In genomic region chr14:77021424-77021823, GRCh38 we compare ENCODE assay signal across 7 cellular contexts. TPM values are rescaled to one million over a fixed set of nuclear protein-coding genes. Genes with fewer than 3 reads are reported as not detected.
DNase-seq lines count a peak whose midpoint lies in the region; ATAC-seq, FAIRE-seq and TF ChIP-seq lines count a peak whose summit lies in the region.
"Not testable (repeated sequence)": the region's sequence is repeated elsewhere in the genome, so short reads cannot be mapped to it uniquely, and the experiment has no call there.

No MANE protein-coding gene starts in this region.

- H4K91ac ChIP-seq in H1 (replicated peaks; ENCODE audit: insufficient read length, low read length) = not testable (repeated sequence)

- not testable (repeated sequence) for DNase-seq in MM.1S; WTC11 (ENCODE audit: low spot score); activated T-helper 1 cell treated with anti-CD3 and anti-CD28 coated beads, Interleukin-12 subunit alpha, Interleukin-12 subunit beta, Interleukin-2, Interleukin-4 antibody, amounts not matched to agents 30 ng/mL and 10 ng/mL and 1 ng/mL, durations not matched to agents 14 hours and 24 hours and 36 hours (ENCODE audit: low spot score); H1 (ENCODE audit: low read depth in 1 of 2, low spot score in 2 of 2); neural crest cell (ENCODE audit: low read depth, low spot score)

- not testable (repeated sequence) for TF ChIP-seq CTCF in MM.1S (IDR thresholded peaks at IDR 0.05; ENCODE audit: low read length); WTC11 (IDR thresholded peaks at IDR 0.05); H1 (IDR thresholded peaks at IDR 0.05; ENCODE audit: control extremely low read depth in 1 of 3, insufficient read depth in 1 of 3, low read depth in 1 of 3, low read length in 3 of 3); neural crest cell (conservative IDR thresholded peaks at IDR 0.05)

- not testable (repeated sequence) for H3K14ac ChIP-seq in H1 (ENCODE audit: insufficient read length)

- H2BK12ac ChIP-seq in H1 (ENCODE audit: low read depth, low read length) = not testable (repeated sequence)

- H3K4ac ChIP-seq in H1 (replicated peaks; ENCODE audit: insufficient read length, low read depth, low read length) = not testable (repeated sequence)

- H3K79me1 ChIP-seq in H1 (ENCODE audit: low read depth, low read length) = not testable (repeated sequence)

- H3K27me3 Mint-ChIP-seq in WTC11 (ENCODE audit: low read depth); activated T-helper 1 cell treated with anti-CD3 and anti-CD28 coated beads, Interleukin-12 subunit alpha, Interleukin-12 subunit beta, Interleukin-2, Interleukin-4 antibody, amounts not matched to agents 30 ng/mL and 10 ng/mL and 1 ng/mL, durations not matched to agents 14 hours and 24 hours and 36 hours (ENCODE audit: insufficient read depth); neural crest cell (ENCODE audit: low read depth): not testable (repeated sequence)

- peaks cover 41 to 64% (median 55%) of the 10 kb centered on the region in 10 experiments for H3K4me1 ChIP-seq in BLaER1 treated with 17β-estradiol and CSF1 and Interleukin-3, amounts not matched to agents 10 nM and 100 nM
- peaks cover 29% of the 10 kb centered on the region for H3K4me1 ChIP-seq in MM.1S (ENCODE audit: low read length)
- H3K4me1 ChIP-seq in H1 (replicated peaks in 1 of 4; ENCODE audit: control insufficient read depth in 3 of 4, insufficient read depth in 4 of 4, low read length in 3 of 4) = peaks cover 12 to 24% (median 17%) of the 10 kb centered on the region in 4 experiments
- H3K4me1 ChIP-seq in skeletal muscle tissue (ENCODE audit: control insufficient read depth in 3 of 3, insufficient read depth in 3 of 3, low read length in 3 of 3) = peaks cover 36 to 47% (median 42%) of the 10 kb centered on the region in 3 donors

- H2AK5ac ChIP-seq in H1 (ENCODE audit: low read depth, low read length) = 0 out of 2 replicates have a peak overlapping the region, but pooled peaks have one; percentile 17

- H3K9me3 ChIP-seq in BLaER1 treated with 17β-estradiol and CSF1 and Interleukin-3, amounts not matched to agents 10 nM and 100 nM (replicated peaks in 1 of 11); MM.1S (replicated peaks; ENCODE audit: insufficient read depth, low read length); H1 (ENCODE audit: insufficient read depth in 2 of 2, low read depth in 1 of 2, low read length in 1 of 2); skeletal muscle tissue (ENCODE audit: control insufficient read depth in 3 of 3, low read length in 3 of 3): not testable (repeated sequence)

- H4K5ac ChIP-seq in H1 (ENCODE audit: insufficient read length, low read depth, low read length) = not testable (repeated sequence)

- POLR2A ChIA-PET in WTC11 (lab: Charles Lee) (interaction anchor here (1.2 kb wide), 1 partner anchor 19 kb away, joined by 6 read pairs; no protein-coding TSS in a partner anchor), H1 (lab: Charles Lee; ENCODE audit: partially characterized antibody) (interaction anchor here (1.4 to 10.9 kb wide), 5 partner anchors 8 to 24 kb away, joined by 6 to 92 read pairs (median 12); no protein-coding TSS in a partner anchor)

- not testable (repeated sequence) for H3K23me2 ChIP-seq in H1 (ENCODE audit: low read depth, low read length)

- not testable (repeated sequence) for H3K9me2 ChIP-seq in MM.1S (replicated peaks; ENCODE audit: insufficient read depth, low read length)

- not testable (repeated sequence) for H3K27me3 ChIP-seq in BLaER1 treated with 17β-estradiol and CSF1 and Interleukin-3, amounts not matched to agents 10 nM and 100 nM; MM.1S (replicated peaks; ENCODE audit: insufficient read depth, low read length); H1 (replicated peaks in 1 of 4; ENCODE audit: control insufficient read depth in 3 of 4, extremely low read depth in 1 of 4, insufficient read depth in 3 of 4, low read length in 3 of 4); skeletal muscle tissue (ENCODE audit: control insufficient read depth in 3 of 3, insufficient read depth in 3 of 3, low read length in 3 of 3)

- CTCF ChIA-PET in WTC11 (lab: Charles Lee) = interaction anchor here (1.2 to 6.1 kb wide), 4 partner anchors 12 to 108 kb away, joined by 3 to 45 read pairs (median 4); no protein-coding TSS in a partner anchor
- CTCF ChIA-PET in H1 (lab: Charles Lee; ENCODE audit: partially characterized antibody) = interaction anchor here (0.9 to 25.2 kb wide), 8 partner anchors 12 to 153 kb away, joined by 3 to 280 read pairs (median 4); no protein-coding TSS in a partner anchor

- not testable (repeated sequence) for TF ChIP-seq RAD21 in H1 (IDR thresholded peaks at IDR 0.05 in 1 of 2, conservative IDR thresholded peaks at IDR 0.05 in 1 of 2; ENCODE audit: low read depth in 2 of 2, low read length in 2 of 2)

- not testable (repeated sequence) for H2BK20ac ChIP-seq in H1 (ENCODE audit: low read length)

- H3K9me3 Mint-ChIP-seq in WTC11; activated T-helper 1 cell treated with anti-CD3 and anti-CD28 coated beads, Interleukin-12 subunit alpha, Interleukin-12 subunit beta, Interleukin-2, Interleukin-4 antibody, amounts not matched to agents 30 ng/mL and 10 ng/mL and 1 ng/mL, durations not matched to agents 14 hours and 24 hours and 36 hours; neural crest cell: not testable (repeated sequence)

- not testable (repeated sequence) for H3K4me3 ChIP-seq in BLaER1 treated with 17β-estradiol and CSF1 and Interleukin-3, amounts not matched to agents 10 nM and 100 nM; MM.1S (ENCODE audit: low read length); H1 (ENCODE audit: extremely low read depth in 1 of 4, insufficient read depth in 2 of 4, low read depth in 3 of 4, low read length in 4 of 4); skeletal muscle tissue (ENCODE audit: low read length in 3 of 3)

- FAIRE-seq in H1 (lab: Jason Lieb, UNC) = not testable (repeated sequence)

- peaks cover 0 to 39% (median 12%) of the 10 kb centered on the region in 11 experiments; a peak in 19 of 22 replicates for H3K36me3 ChIP-seq in BLaER1 treated with 17β-estradiol and CSF1 and Interleukin-3, amounts not matched to agents 10 nM and 100 nM
- not testable (repeated sequence) for H3K36me3 ChIP-seq in MM.1S (replicated peaks; ENCODE audit: insufficient read depth, low read length); skeletal muscle tissue (ENCODE audit: control insufficient read depth in 3 of 3, insufficient read depth in 3 of 3, low read length in 3 of 3)
- peaks cover 0 to 16% (median 3%) of the 10 kb centered on the region in 4 experiments; a peak in 1 of 8 replicates for H3K36me3 ChIP-seq in H1 (ENCODE audit: control insufficient read depth in 2 of 4, insufficient read depth in 4 of 4, low read length in 3 of 4)

- peaks cover 40% of the 10 kb centered on the region for H3F3A ChIP-seq in MM.1S (ENCODE audit: insufficient read depth, low read length)

- H3K4me1 Mint-ChIP-seq in WTC11 (peaks cover 30% of the 10 kb centered on the region), neural crest cell (peaks cover 36% of the 10 kb centered on the region)
- peaks cover 41% of the 10 kb centered on the region for H3K4me1 Mint-ChIP-seq in activated T-helper 1 cell treated with anti-CD3 and anti-CD28 coated beads, Interleukin-12 subunit alpha, Interleukin-12 subunit beta, Interleukin-2, Interleukin-4 antibody, amounts not matched to agents 30 ng/mL and 10 ng/mL and 1 ng/mL, durations not matched to agents 14 hours and 24 hours and 36 hours (ENCODE audit: low read depth)

- ATAC-seq in WTC11 = not testable (repeated sequence)

- H3K23ac ChIP-seq in H1 (ENCODE audit: insufficient read length) = not testable (repeated sequence)

- H3K79me2 ChIP-seq in MM.1S (ENCODE audit: low read length) (peaks cover 16% of the 10 kb centered on the region), H1 (ENCODE audit: control insufficient read depth in 1 of 2, insufficient read depth in 2 of 2, low read length in 2 of 2) (peaks cover 10 to 21% of the 10 kb centered on the region in 2 experiments)

- peak overlapping the region in 7 of 11 experiments; percentile 6 to 69 (median 33); a peak in 6 of 22 replicates for H3K27ac ChIP-seq in BLaER1 treated with 17β-estradiol and CSF1 and Interleukin-3, amounts not matched to agents 10 nM and 100 nM
- H3K27ac ChIP-seq in MM.1S (ENCODE audit: low read length) (peak overlapping the region; percentile 99), skeletal muscle tissue (ENCODE audit: low read depth, low read length) (peak overlapping the region; percentile 92)
- H3K27ac ChIP-seq in H1 (ENCODE audit: low read depth, low read length) = not testable (repeated sequence)

- H3K4me3 Mint-ChIP-seq in WTC11; activated T-helper 1 cell treated with anti-CD3 and anti-CD28 coated beads, Interleukin-12 subunit alpha, Interleukin-12 subunit beta, Interleukin-2, Interleukin-4 antibody, amounts not matched to agents 30 ng/mL and 10 ng/mL and 1 ng/mL, durations not matched to agents 14 hours and 24 hours and 36 hours: not testable (repeated sequence)
- H3K4me3 Mint-ChIP-seq in neural crest cell = peak overlapping the region; percentile 55

- H2BK15ac ChIP-seq in H1 (ENCODE audit: low read length) = not testable (repeated sequence)

- H3K56ac ChIP-seq in H1 (replicated peaks; ENCODE audit: insufficient read length, low read depth, low read length) = not testable (repeated sequence)

- not testable (repeated sequence) for H3K18ac ChIP-seq in H1 (ENCODE audit: extremely low read depth, low read length)

- not testable (repeated sequence) for H3K36me3 Mint-ChIP-seq in WTC11; activated T-helper 1 cell treated with anti-CD3 and anti-CD28 coated beads, Interleukin-12 subunit alpha, Interleukin-12 subunit beta, Interleukin-2, Interleukin-4 antibody, amounts not matched to agents 30 ng/mL and 10 ng/mL and 1 ng/mL, durations not matched to agents 14 hours and 24 hours and 36 hours (ENCODE audit: low read depth); neural crest cell (ENCODE audit: low read depth)

- WGBS in H1 (ENCODE audit: extremely low coverage in 1 of 2, insufficient coverage in 1 of 2, insufficient read length in 1 of 2, insufficient replicate concordance in 2 of 2, low coverage in 1 of 2, low lambda C conversion rate in 2 of 2, missing lambda C conversion rate in 1 of 2), 2 experiments = 97% methylated on average over 11 of the region's 11 CpGs; no CpG with 5 or more reads in 1 of the 2 experiments

- peak overlapping the region; percentile 80 to 100 (median 94) for H3K4me2 ChIP-seq in BLaER1 treated with 17β-estradiol and CSF1 and Interleukin-3, amounts not matched to agents 10 nM and 100 nM
- peak overlapping the region; percentile 91 for H3K4me2 ChIP-seq in MM.1S (ENCODE audit: low read depth, low read length)
- not testable (repeated sequence) for H3K4me2 ChIP-seq in H1 (ENCODE audit: insufficient read depth in 1 of 2, low read depth in 2 of 2, low read length in 2 of 2)

- TF ChIP-seq EP300 in H1 (IDR thresholded peaks at IDR 0.05; ENCODE audit: borderline replicate concordance in 1 of 2, low read depth in 2 of 2, low read length in 2 of 2) = not testable (repeated sequence)

- H4K20me1 ChIP-seq in BLaER1 treated with 17β-estradiol and CSF1 and Interleukin-3, amounts not matched to agents 10 nM and 100 nM = peaks cover 12 to 49% (median 32%) of the 10 kb centered on the region in 11 experiments; a peak in 20 of 22 replicates
- not testable (repeated sequence) for H4K20me1 ChIP-seq in MM.1S (ENCODE audit: insufficient read depth, low read length)
- H4K20me1 ChIP-seq in H1 (replicated peaks in 1 of 2; ENCODE audit: control insufficient read depth in 1 of 2, insufficient read depth in 2 of 2, low read length in 2 of 2) = peaks cover 2 to 12% of the 10 kb centered on the region in 2 experiments

- H2BK120ac ChIP-seq in H1 (replicated peaks; ENCODE audit: low read depth, low read length) = not testable (repeated sequence)

- H2AFZ ChIP-seq in MM.1S (ENCODE audit: low read length); H1 (ENCODE audit: low read length): not testable (repeated sequence)

- H3K9ac ChIP-seq in BLaER1 treated with 17β-estradiol and CSF1 and Interleukin-3, amounts not matched to agents 10 nM and 100 nM; H1 (replicated peaks in 1 of 4; ENCODE audit: extremely low read depth in 1 of 4, low read depth in 3 of 4, low read length in 3 of 4); skeletal muscle tissue (ENCODE audit: low read depth in 1 of 3, low read length in 3 of 3): not testable (repeated sequence)
- 0 out of 2 replicates have a peak overlapping the region, but pooled peaks have one; percentile 28 for H3K9ac ChIP-seq in MM.1S (ENCODE audit: low read length)

- TF ChIP-seq POLR2A in H1 (IDR thresholded peaks at IDR 0.05; ENCODE audit: control extremely low read depth in 1 of 2, low read depth in 2 of 2, low read length in 2 of 2) = not testable (repeated sequence)

- H4K8ac ChIP-seq in H1 (ENCODE audit: extremely low read depth, insufficient read depth, low read length) = not testable (repeated sequence)

- H2BK5ac ChIP-seq in H1 (ENCODE audit: low read depth, low read length) = not testable (repeated sequence)

- peak overlapping the region; percentile 67 for H3K27ac Mint-ChIP-seq in WTC11
- peak overlapping the region; percentile 19 for H3K27ac Mint-ChIP-seq in activated T-helper 1 cell treated with anti-CD3 and anti-CD28 coated beads, Interleukin-12 subunit alpha, Interleukin-12 subunit beta, Interleukin-2, Interleukin-4 antibody, amounts not matched to agents 30 ng/mL and 10 ng/mL and 1 ng/mL, durations not matched to agents 14 hours and 24 hours and 36 hours
- H3K27ac Mint-ChIP-seq in neural crest cell (ENCODE audit: unreplicated experiment) = not testable (repeated sequence)

- intact Hi-C loops in activated T-helper 1 cell treated with anti-CD3 and anti-CD28 coated beads, Interleukin-12 subunit alpha, Interleukin-12 subunit beta, Interleukin-2, Interleukin-4 antibody, amounts not matched to agents 30 ng/mL and 10 ng/mL and 1 ng/mL, durations not matched to agents 14 hours and 24 hours and 36 hours (cut with micrococcal nuclease) = not testable (repeated sequence)

RNA-seq across cellular contexts. Expression of gene IRF2BPL, which starts 7.1 kb away (rescaled TPM):
- total RNA-seq in WTC11 (2021) (106 to 126 TPM (median 110 TPM) in 3 replicates), neural crest cell (42.6 and 43.6 TPM in 2 replicates), skeletal muscle tissue (20.9 TPM)
- 24.9 and 26.5 TPM in 2 replicates for total RNA-seq in activated T-helper 1 cell treated with anti-CD3 and anti-CD28 coated beads, Interleukin-12 subunit alpha, Interleukin-12 subunit beta, Interleukin-2, Interleukin-4 antibody, amounts not matched to agents 30 ng/mL and 10 ng/mL and 1 ng/mL, durations not matched to agents 14 hours and 24 hours and 36 hours
- total RNA-seq in H1 (2021; fragmentation: NEBNext Ultra II Directional; extraction: Animal tissue kit (Norgen Biotek cat#: 25700)) = 57.0 and 59.6 TPM in 2 replicates
- polyA plus RNA-seq in H1 (2011; rRNA removed) = 18.8 and 32.1 TPM in 2 replicates
- 22.0 TPM for polyA plus RNA-seq in H1 (2011; cell fraction: cytosol; rRNA removed)
- polyA plus RNA-seq in H1 (2011; cell fraction: nucleus; rRNA removed) = 27.5 TPM
- 36.5 to 43.3 TPM (median 39.3 TPM) in 4 replicates for polyA plus RNA-seq in H1 (2012, experiment 1 of 2)
- polyA plus RNA-seq in H1 (2012, experiment 2 of 2) = 26.8 TPM
- polyA plus RNA-seq in H1 (2013, experiment 1 of 2) = 21.9 TPM
- 22.6 TPM for polyA plus RNA-seq in H1 (2013, experiment 2 of 2)
- polyA minus RNA-seq in H1 (2011; rRNA and poly(A)+ RNA removed) = 7.7 and 12.6 TPM in 2 replicates
- polyA minus RNA-seq in H1 (2011; cell fraction: cytosol; rRNA and poly(A)+ RNA removed) = 47.4 TPM
- 25.9 TPM for polyA minus RNA-seq in H1 (2011; cell fraction: nucleus; rRNA and poly(A)+ RNA removed)
